In the genomic region with DNA sequence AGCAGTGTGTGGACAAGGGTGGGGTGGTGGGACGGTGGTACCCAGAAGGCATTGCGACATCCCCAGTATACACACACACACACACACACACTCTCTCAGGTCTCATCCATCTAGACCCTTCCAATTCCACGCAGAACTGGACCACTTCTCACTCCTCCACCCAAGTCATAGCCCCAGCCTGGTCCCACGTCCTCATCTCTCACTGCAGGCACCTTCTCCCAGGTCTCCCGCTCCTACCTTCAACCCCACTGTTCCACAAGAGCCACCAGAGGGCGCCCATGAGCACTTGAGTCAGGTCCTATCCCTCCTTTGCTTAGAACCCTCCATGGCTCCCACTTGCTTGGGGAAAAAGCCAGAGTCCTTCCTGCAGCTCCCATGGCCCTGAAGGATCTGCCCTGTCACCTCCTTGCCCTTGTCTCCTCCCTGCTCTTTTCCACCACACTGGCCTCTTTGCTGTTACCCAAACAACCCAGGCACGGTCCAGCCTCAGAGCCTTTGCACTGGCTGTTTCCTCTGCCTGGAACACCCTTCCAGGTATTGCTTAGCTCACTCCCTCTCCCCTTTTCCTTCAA, we compare ENCODE assay signal across 8 cellular contexts.
A peak's percentile ranks its signal among the peaks of the same experiment; 100 is the strongest.
DNase-seq lines count a peak whose midpoint lies in the region; ATAC-seq and TF ChIP-seq lines count a peak whose summit lies in the region.

No MANE protein-coding gene starts in this region.

- H3K27ac ChIP-seq in OCI-LY7 (ENCODE audit: low read depth, low read length, poor library complexity, severe bottlenecking) (no peak overlapping the region), psoas muscle (no peak overlapping the region)

- POLR2A ChIA-PET in OCI-LY7 (lab: Charles Lee): no interaction called here

- no peaks in the 10 kb centered on the region for H3K79me2 ChIP-seq in OCI-LY7 (ENCODE audit: insufficient read depth, low read depth, low read length)

- H3K36me3 ChIP-seq in OCI-LY7 (ENCODE audit: insufficient read depth, low read length) (no peaks in the 10 kb centered on the region), psoas muscle (ENCODE audit: insufficient read depth in 1 of 2, low read depth in 1 of 2) (no peaks in the 10 kb centered on the region)

- H3K4me3 ChIP-seq in OCI-LY7 (ENCODE audit: low read depth, low read length, poor library complexity, severe bottlenecking) (no peak overlapping the region), foreskin fibroblast (ENCODE audit: low read depth in 1 of 2, low read length in 2 of 2) (no peak overlapping the region), psoas muscle (no peak overlapping the region)

- peaks cover 35% of the 10 kb centered on the region for H3K4me1 ChIP-seq in OCI-LY7 (ENCODE audit: insufficient read depth, low read length, poor library complexity, severe bottlenecking)
- no peaks in the 10 kb centered on the region for H3K4me1 ChIP-seq in psoas muscle

- H4K20me1 ChIP-seq in OCI-LY7 (ENCODE audit: insufficient read depth, low read length): no peaks in the 10 kb centered on the region

- no peaks in the 10 kb centered on the region for H3K9me2 ChIP-seq in OCI-LY7 (ENCODE audit: insufficient read depth, low read length)

- intact Hi-C loops in OCI-LY7 (cut with micrococcal nuclease; ENCODE audit: unreplicated experiment): no loop called here
- intact Hi-C loops in psoas muscle (cut with DNase I): no loop called here

- 58 to 74% (median 64%) methylated on average over 6 to 7 of the region's 7 CpGs for WGBS in psoas muscle, 3 donors

- H3K27me3 ChIP-seq in psoas muscle (ENCODE audit: insufficient read depth in 3 of 3, low read length in 2 of 3): peaks cover 0 to 19% (median 0%) of the 10 kb centered on the region in 3 donors

- no peak overlapping the region for H3K4me2 ChIP-seq in OCI-LY7 (ENCODE audit: low read length)

- no peak overlapping the region for H2AFZ ChIP-seq in OCI-LY7 (ENCODE audit: low read length)

- H3K9me3 ChIP-seq in OCI-LY7 (ENCODE audit: low read length) (no peaks in the 10 kb centered on the region), psoas muscle (no peaks in the 10 kb centered on the region)

- ATAC-seq in psoas muscle: no peak
- ATAC-seq in GM21528 (IDR thresholded peaks at IDR 0.05; ENCODE audit: low FRiP score, unreplicated experiment): no peak
- ATAC-seq in HG03565 (IDR thresholded peaks at IDR 0.05; ENCODE audit: unreplicated experiment): no peak

- TF ChIP-seq CTCF in OCI-LY7 (conservative IDR thresholded peaks at IDR 0.05; ENCODE audit: low read length): peak; percentile 91
- TF ChIP-seq CTCF in foreskin fibroblast (IDR thresholded peaks at IDR 0.05; ENCODE audit: low read depth, low read length): peak; percentile 49
- TF ChIP-seq CTCF in psoas muscle (IDR thresholded peaks at IDR 0.05): no peak

- CTCF ChIA-PET in OCI-LY7 (lab: Charles Lee; ENCODE audit: unreplicated experiment): no interaction called here

- peak; percentile 72 for DNase-seq in activated gamma-delta T cell treated with Interleukin-2 at 50 U/mL for 16 hours
- DNase-seq in activated gamma-delta T cell (lab: John Stamatoyannopoulos, UW): no peak
- DNase-seq in OCI-LY7 (ENCODE audit: low spot score): peak; percentile 84
- peak; percentile 67 for DNase-seq in activated T-cell treated with anti-CD3 and anti-CD28 coated beads for 4 hours
- DNase-seq in foreskin fibroblast: peak; percentile 25 to 63
- DNase-seq in psoas muscle: peak; percentile 57 to 71

- no TSS peak for BruUV-seq in OCI-LY7 (replicated peaks; lab: Mats Ljungman, UMichigan)
